ENCODE assay signal across 22 cellular contexts in the genomic region with DNA sequence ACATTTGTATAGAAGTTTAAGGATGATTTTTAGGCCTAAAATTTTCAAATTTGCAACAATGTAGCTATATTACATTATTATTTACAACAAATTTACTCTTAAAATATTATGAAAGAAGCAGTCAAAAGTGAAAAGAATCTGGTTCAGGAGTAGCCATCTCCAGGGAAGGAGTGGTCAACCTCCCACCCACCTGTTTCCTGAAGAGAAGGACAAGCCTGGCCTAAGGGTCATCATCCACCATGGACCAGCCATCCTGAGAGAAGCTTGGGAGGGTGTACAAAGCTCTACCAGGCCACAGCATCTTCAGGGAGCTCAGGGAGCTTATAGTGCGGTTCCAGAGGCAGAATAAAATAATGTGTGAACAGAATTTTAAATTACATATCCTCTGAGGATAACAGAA. TPM values are rescaled to one million over a fixed set of nuclear protein-coding genes. Genes with fewer than 3 reads are reported as not detected.
DNase-seq lines count a peak whose midpoint lies in the region; FAIRE-seq and TF ChIP-seq lines count a peak whose summit lies in the region.
"Had no signal": no experiment of that assay in that cellular context is flagged by ENCODE, and none has a peak within 500 bp of the region (broad histone marks: within the 10 kb centered on the region; RNA-seq: fewer than 3 reads in every experiment).

No MANE protein-coding gene starts in this region.

- H3K4me3 ChIP-seq in AG10803 (ENCODE audit: low read length) = no peak overlapping the region
- H3K4me3 ChIP-seq in astrocyte (ENCODE audit: insufficient read depth, low read depth, low read length) = no peak overlapping the region
- no peak overlapping the region for H3K4me3 ChIP-seq in fibroblast of mammary gland (ENCODE audit: control insufficient read depth, low read depth, low read length)
- no peak overlapping the region for H3K4me3 ChIP-seq in neural cell (ENCODE audit: low read length)
- H3K4me3 ChIP-seq: BLaER1 treated with 17β-estradiol and CSF1 and Interleukin-3, amounts not matched to agents 10 nM and 100 nM had no signal

- no peak for TF ChIP-seq EP300 in neural cell (conservative IDR thresholded peaks at IDR 0.05; ENCODE audit: poor library complexity, severe bottlenecking)

- no peaks in the 10 kb centered on the region for H3K79me2 ChIP-seq in astrocyte (ENCODE audit: insufficient read depth, low read length)
- H3K79me2 ChIP-seq in neural cell (replicated peaks; ENCODE audit: insufficient read depth, low read length) = no peaks in the 10 kb centered on the region

- no peaks in the 10 kb centered on the region for H3F3A ChIP-seq in neural cell (ENCODE audit: insufficient read depth, low read length, poor library complexity, severe bottlenecking)

- H3K27me3 ChIP-seq in astrocyte (ENCODE audit: insufficient read depth, low read length) (no peaks in the 10 kb centered on the region), neural cell (ENCODE audit: insufficient read depth, low read depth, low read length) (no peaks in the 10 kb centered on the region)
- H3K27me3 ChIP-seq: BLaER1 treated with 17β-estradiol and CSF1 and Interleukin-3, amounts not matched to agents 10 nM and 100 nM had no signal

- peak overlapping the region; percentile 11 for H3K27ac Mint-ChIP-seq in astrocyte (ENCODE audit: unreplicated experiment)
- H3K27ac Mint-ChIP-seq: CD8-positive, alpha-beta T cell had no signal

- H3K27me3 Mint-ChIP-seq in astrocyte (ENCODE audit: low read depth, unreplicated experiment) = no peaks in the 10 kb centered on the region

- H3K9me2 ChIP-seq in neural cell (ENCODE audit: insufficient read depth, low read length) = no peaks in the 10 kb centered on the region

- H3K9me3 Mint-ChIP-seq in astrocyte (ENCODE audit: unreplicated experiment) = no peaks in the 10 kb centered on the region
- H3K9me3 Mint-ChIP-seq: CD8-positive, alpha-beta T cell had no signal

- no peak overlapping the region for H3K4me3 Mint-ChIP-seq in astrocyte (ENCODE audit: unreplicated experiment)
- H3K4me3 Mint-ChIP-seq: CD8-positive, alpha-beta T cell had no signal

- H3K4me2 ChIP-seq in astrocyte (ENCODE audit: low read length) = no peak overlapping the region
- no peak overlapping the region for H3K4me2 ChIP-seq in neural cell (ENCODE audit: low read length)
- H3K4me2 ChIP-seq: BLaER1 treated with 17β-estradiol and CSF1 and Interleukin-3, amounts not matched to agents 10 nM and 100 nM had no signal

- H3K36me3 Mint-ChIP-seq in astrocyte (ENCODE audit: low read depth, unreplicated experiment) = peaks cover 4% of the 10 kb centered on the region
- H3K36me3 Mint-ChIP-seq: CD8-positive, alpha-beta T cell had no signal

- H3K27ac ChIP-seq in astrocyte (ENCODE audit: low read depth, low read length) (no peak overlapping the region), neural cell (ENCODE audit: low read length) (peak overlapping the region; percentile 84)
- H3K27ac ChIP-seq: 22Rv1; BLaER1 treated with 17β-estradiol and CSF1 and Interleukin-3, amounts not matched to agents 10 nM and 100 nM had no signal

- peaks cover 29% of the 10 kb centered on the region for H4K20me1 ChIP-seq in astrocyte (ENCODE audit: insufficient read depth, low read length)
- no peaks in the 10 kb centered on the region for H4K20me1 ChIP-seq in neural cell (ENCODE audit: insufficient read depth)
- H4K20me1 ChIP-seq: BLaER1 treated with 17β-estradiol and CSF1 and Interleukin-3, amounts not matched to agents 10 nM and 100 nM had no signal

- no peak overlapping the region for H3K9ac ChIP-seq in astrocyte (ENCODE audit: low read length)
- no peak overlapping the region for H3K9ac ChIP-seq in neural cell (ENCODE audit: low read length)
- H3K9ac ChIP-seq: BLaER1 treated with 17β-estradiol and CSF1 and Interleukin-3, amounts not matched to agents 10 nM and 100 nM had no signal

- H3K4me1 Mint-ChIP-seq in astrocyte (ENCODE audit: low read depth, unreplicated experiment) = peaks cover under 1% of the 10 kb centered on the region

- no peak for FAIRE-seq in astrocyte (lab: Jason Lieb, UNC)
- FAIRE-seq: GM12892 had no signal

- no peak for TF ChIP-seq CTCF in AG10803 (conservative IDR thresholded peaks at IDR 0.05; ENCODE audit: low read length)
- no peak for TF ChIP-seq CTCF in astrocyte (IDR thresholded peaks at IDR 0.05; ENCODE audit: insufficient read depth, low read depth, low read length)
- TF ChIP-seq CTCF in fibroblast of mammary gland (conservative IDR thresholded peaks at IDR 0.05; ENCODE audit: control insufficient read depth, insufficient read depth, low read depth, low read length) = no peak
- TF ChIP-seq CTCF in neural cell (IDR thresholded peaks at IDR 0.05; ENCODE audit: poor library complexity, severe bottlenecking) = no peak

- H3K9me3 ChIP-seq in astrocyte (ENCODE audit: insufficient read depth, low read depth, low read length) = no peaks in the 10 kb centered on the region
- no peaks in the 10 kb centered on the region for H3K9me3 ChIP-seq in neural cell (ENCODE audit: low read length)
- H3K9me3 ChIP-seq: BLaER1 treated with 17β-estradiol and CSF1 and Interleukin-3, amounts not matched to agents 10 nM and 100 nM had no signal

- TF ChIP-seq RAD21 in neural cell (conservative IDR thresholded peaks at IDR 0.05) = no peak

- H3K4me1 ChIP-seq in astrocyte (ENCODE audit: insufficient read depth, low read length) = no peaks in the 10 kb centered on the region
- H3K4me1 ChIP-seq: BLaER1 treated with 17β-estradiol and CSF1 and Interleukin-3, amounts not matched to agents 10 nM and 100 nM had no signal

- H3K36me3 ChIP-seq in astrocyte (ENCODE audit: insufficient read depth, low read length) = peaks cover 32% of the 10 kb centered on the region
- H3K36me3 ChIP-seq in neural cell (ENCODE audit: insufficient read depth, low read length) = no peaks in the 10 kb centered on the region
- H3K36me3 ChIP-seq: BLaER1 treated with 17β-estradiol and CSF1 and Interleukin-3, amounts not matched to agents 10 nM and 100 nM had no signal

- DNase-seq in AG10803 (ENCODE audit: low read depth) (peak; percentile 55), astrocyte (ENCODE audit: low read depth) (no peak), fibroblast of mammary gland (ENCODE audit: low read depth) (peak; percentile 29), amygdala (lab: John Stamatoyannopoulos, UW) (no peak), iPS-NIHi11 (ENCODE audit: low spot score) (no peak), RPMI8226 (no peak), SW480 (ENCODE audit: low spot score) (no peak)
- DNase-seq: ACHN; CD8-positive, alpha-beta T cell; DND-41; Karpas-422; MV-4-11; NCI-H1105 treated with DMSO at 0.1 percent for 48 hours; NCI-H2081 treated with DMSO at 0.1 percent for 48 hours; NCI-H2171 treated with DMSO at 0.1 percent for 48 hours; NCI-H446; NCI-H526; SHP77 had no signal

- H2AFZ ChIP-seq in astrocyte (ENCODE audit: low read depth, low read length) = no peak overlapping the region
- H2AFZ ChIP-seq in neural cell (ENCODE audit: low read depth, low read length) = no peak overlapping the region

TF ChIP-seq in neural cell, 6 proteins besides CTCF, POLR2A, EP300 and RAD21:
- TF ChIP-seq REST (IDR thresholded peaks at IDR 0.05; ENCODE audit: borderline replicate concordance) = no peak
- no peak for TF ChIP-seq SMC3 (conservative IDR thresholded peaks at IDR 0.05; ENCODE audit: poor library complexity)
- TF ChIP-seq MXI1 (conservative IDR thresholded peaks at IDR 0.05; ENCODE audit: poor library complexity, severe bottlenecking) = no peak
- no peak for TF ChIP-seq POLR2AphosphoS5 (IDR thresholded peaks at IDR 0.05)
- TF ChIP-seq EZH2 (IDR thresholded peaks at IDR 0.05; ENCODE audit: borderline replicate concordance, insufficient read depth, low read length, poor library complexity, severe bottlenecking) = no peak
TF ChIP-seq in neural cell: peak in this region for 0.

RNA-seq across cellular contexts. Expression of gene COL1A2, which starts 38.1 kb away (rescaled TPM):
- total RNA-seq in astrocyte = 6,748 and 8,907 TPM in 2 replicates
- polyA plus RNA-seq in neural cell = 2.3 and 2.5 TPM in 2 replicates
- polyA minus RNA-seq in neural cell = 3.4 and 4.1 TPM in 2 replicates
- total RNA-seq: CD8-positive, alpha-beta T cell had no signal

Comparison
In these comparisons a context has a peak if more than half of its experiments do, and no peak if none do; other contexts are left out.
1. DNase-seq: peak in AG10803 (single experiment) and fibroblast of mammary gland (single experiment); none in astrocyte (single experiment), amygdala (0 of 56), iPS-NIHi11 (single experiment), RPMI8226 (single experiment) and SW480 (single experiment).